ENCODE assay signal across 11 cellular contexts in the genomic region with DNA sequence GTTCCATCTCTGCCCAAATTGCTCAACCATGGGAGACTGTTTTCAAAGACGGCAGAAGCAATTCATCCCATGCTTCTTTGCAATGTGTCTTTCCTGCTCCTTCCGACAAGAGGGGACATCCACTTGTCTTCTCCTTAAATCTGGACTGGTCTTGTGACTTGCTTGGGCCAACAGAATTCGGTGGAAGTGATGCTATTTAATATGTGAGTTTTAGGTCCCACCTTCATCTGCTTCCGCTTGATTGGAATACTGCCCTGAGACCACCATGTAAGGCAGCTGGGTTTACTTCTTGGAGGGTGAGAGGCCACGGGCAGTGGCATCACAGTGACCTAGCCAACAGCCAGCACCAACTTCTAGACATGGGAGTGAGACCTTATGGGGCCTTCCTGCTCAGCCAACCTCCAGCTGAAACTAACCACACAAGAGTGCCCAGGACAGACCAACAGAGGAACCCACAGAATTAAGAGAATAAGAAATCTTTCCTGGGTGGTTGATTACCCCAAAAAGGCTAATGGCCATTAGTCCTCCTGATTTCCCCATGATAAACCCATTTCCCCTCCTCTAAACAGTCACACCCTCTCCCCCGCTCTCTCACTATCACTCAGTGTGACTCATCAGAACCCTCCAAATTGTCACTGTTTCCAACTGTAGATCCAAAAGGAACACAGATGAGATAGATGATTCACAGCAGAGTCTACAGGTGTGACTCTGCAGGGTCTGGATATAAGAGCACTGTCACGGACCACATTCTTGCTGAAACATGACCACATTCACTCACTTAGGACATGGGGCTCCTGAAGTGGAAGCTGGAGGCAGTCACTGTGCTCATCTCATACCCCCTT. TPM values are rescaled to one million over a fixed set of nuclear protein-coding genes. Genes with fewer than 3 reads are reported as not detected.
A peak's percentile ranks its signal among the peaks of the same experiment; 100 is the strongest.
DNase-seq lines count a peak whose midpoint lies in the region; ATAC-seq and TF ChIP-seq lines count a peak whose summit lies in the region.
"Had no signal": no experiment of that assay in that cellular context is flagged by ENCODE, and none has a peak within 500 bp of the region (broad histone marks: within the 10 kb centered on the region; RNA-seq: fewer than 3 reads in every experiment).

No MANE protein-coding gene starts in this region.

- WGBS in right lobe of liver (ENCODE audit: insufficient coverage, low coverage, low lambda C conversion rate, missing lambda C conversion rate) = 85% methylated on average over 7 of the region's 7 CpGs

- H3K4me3 ChIP-seq in right lobe of liver = no peak overlapping the region
- H3K4me3 ChIP-seq: left lung had no signal

- peak; percentile 54 for DNase-seq in ELR (ENCODE audit: low read depth)
- DNase-seq in RPMI7951 (ENCODE audit: low read depth) = peak; percentile 66
- peak in 1 of 3 donors; percentile 37 for DNase-seq in right lobe of liver
- no peak for DNase-seq in NCI-H128 (lab: John Stamatoyannopoulos, UW; ENCODE audit: unreplicated experiment)
- DNase-seq: effector memory CD4-positive, alpha-beta T cell; left lung had no signal

- H3K27ac ChIP-seq in right lobe of liver = peak overlapping the region in 2 of 3 donors; percentile 33 to 88

- no peaks in the 10 kb centered on the region for H3K27me3 ChIP-seq in right lobe of liver
- H3K27me3 ChIP-seq: left lung had no signal

- peaks cover 0 to 56% (median 22%) of the 10 kb centered on the region in 4 donors for H3K4me1 ChIP-seq in right lobe of liver

- no peak for TF ChIP-seq CTCF in right lobe of liver (IDR thresholded peaks at IDR 0.05)

- no peaks in the 10 kb centered on the region for H3K9me3 ChIP-seq in right lobe of liver
- H3K9me3 ChIP-seq: left lung had no signal

- no peak for TF ChIP-seq POLR2A in right lobe of liver (IDR thresholded peaks at IDR 0.05)

- intact Hi-C loops in right lobe of liver (cut with DNase I) = no loop called here

- ATAC-seq in GM21717 (IDR thresholded peaks at IDR 0.05; ENCODE audit: unreplicated experiment) (peak; percentile 55), right lobe of liver (peak in 1 of 4 donors; percentile 50), GM19467 (IDR thresholded peaks at IDR 0.05; ENCODE audit: unreplicated experiment) (no peak), GM21576 (IDR thresholded peaks at IDR 0.05; ENCODE audit: unreplicated experiment) (no peak), HG02970 (IDR thresholded peaks at IDR 0.05; ENCODE audit: low FRiP score, unreplicated experiment) (no peak)
- ATAC-seq: Panc1 had no signal

- no peaks in the 10 kb centered on the region for H3K36me3 ChIP-seq in right lobe of liver
- H3K36me3 ChIP-seq: left lung had no signal

RNA-seq across cellular contexts. Expression of a gene that starts 16.2 kb away (rescaled TPM):
- total RNA-seq in RPMI7951 (2014; rRNA removed; shearing (Covaris generic)) = 33.5 and 35.8 TPM in 2 replicates
- 100 to 1,000 TPM; 185 to 656 (median 388) TPM for total RNA-seq in right lobe of liver
